Comparison of ENCODE assay signal across 9 cellular contexts in the genomic region with DNA sequence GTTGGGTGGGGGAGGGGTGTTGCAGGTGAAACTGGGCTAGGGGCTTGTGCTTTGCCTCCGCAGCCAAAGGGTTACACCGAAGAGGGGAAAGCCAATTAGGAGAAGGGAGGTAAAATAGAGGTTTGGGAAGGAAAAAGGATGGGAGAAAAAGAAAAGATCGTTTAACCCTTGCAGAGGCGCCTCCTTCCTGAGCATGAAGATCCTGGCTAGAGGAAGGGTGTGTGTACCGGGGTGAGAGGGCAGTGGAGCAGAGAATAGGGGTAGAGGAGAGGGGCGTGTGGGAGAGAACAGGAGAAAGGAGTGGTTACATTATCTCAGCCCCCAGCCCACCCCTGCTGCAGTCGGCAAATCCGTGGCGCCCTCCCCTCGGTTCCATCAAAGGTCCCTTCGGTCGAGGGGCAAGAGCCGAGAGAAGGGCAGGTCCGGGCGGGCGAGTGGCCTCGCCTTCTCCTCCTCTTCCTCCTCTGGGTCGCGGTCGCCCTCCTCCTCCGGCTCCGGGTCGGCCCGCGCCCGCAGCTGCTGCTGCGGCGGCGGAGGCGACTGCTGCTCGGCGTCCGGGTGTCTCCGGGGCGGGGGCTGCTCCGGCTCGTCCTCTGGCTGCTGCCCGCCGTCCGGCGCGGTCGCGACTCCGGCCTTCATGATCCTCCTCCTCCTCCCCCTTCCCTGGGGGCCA. TPM values are rescaled to one million over a fixed set of nuclear protein-coding genes. Genes with fewer than 3 reads are reported as not detected.
A peak's percentile ranks its signal among the peaks of the same experiment; 100 is the strongest.
DNase-seq lines count a peak whose midpoint lies in the region; ATAC-seq and TF ChIP-seq lines count a peak whose summit lies in the region.
"Had no signal": no experiment of that assay in that cellular context is flagged by ENCODE, and none has a peak within 500 bp of the region (broad histone marks: within the 10 kb centered on the region; RNA-seq: fewer than 3 reads in every experiment).

No MANE protein-coding gene starts in this region.

- peaks cover 22% of the 10 kb centered on the region for H3K4me1 ChIP-seq in neural progenitor cell

- peak overlapping the region; percentile 65 for H3K4me3 ChIP-seq in neural progenitor cell

- H3K27me3 Mint-ChIP-seq in endothelial cell (ENCODE audit: unreplicated experiment), result peaks cover 15% of the 10 kb centered on the region
- H3K27me3 Mint-ChIP-seq in neural progenitor cell (ENCODE audit: insufficient read depth, low read depth), result peaks cover 30% of the 10 kb centered on the region

- H3K4me2 ChIP-seq in neural progenitor cell, result peak overlapping the region; percentile 95

- H3K27ac ChIP-seq in neural progenitor cell, result no peak overlapping the region
- H3K27ac ChIP-seq: tibial artery had no signal

- no peaks in the 10 kb centered on the region for H3K79me2 ChIP-seq in neural progenitor cell (ENCODE audit: low read depth)

- no peak overlapping the region for H3K27ac Mint-ChIP-seq in endothelial cell (ENCODE audit: unreplicated experiment)
- no peak overlapping the region for H3K27ac Mint-ChIP-seq in neural progenitor cell

- H3K4me3 Mint-ChIP-seq in endothelial cell (ENCODE audit: unreplicated experiment), result peak overlapping the region; percentile 82
- H3K4me3 Mint-ChIP-seq in neural progenitor cell, result peak overlapping the region; percentile 81

- peaks cover 25% of the 10 kb centered on the region for H3F3A ChIP-seq in neural progenitor cell (ENCODE audit: low read depth)

- H3K4me1 Mint-ChIP-seq in endothelial cell (ENCODE audit: unreplicated experiment), result peaks cover 17% of the 10 kb centered on the region
- H3K4me1 Mint-ChIP-seq in neural progenitor cell, result peaks cover 21% of the 10 kb centered on the region

- peaks cover 3% of the 10 kb centered on the region for H3K36me3 Mint-ChIP-seq in endothelial cell (ENCODE audit: low read depth, unreplicated experiment)
- H3K36me3 Mint-ChIP-seq in neural progenitor cell, result no peaks in the 10 kb centered on the region

- no peaks in the 10 kb centered on the region for H3K9me3 ChIP-seq in neural progenitor cell (ENCODE audit: low read depth)
- H3K9me3 ChIP-seq: tibial artery had no signal

- H3K27me3 ChIP-seq in neural progenitor cell, result peaks cover 73% of the 10 kb centered on the region

- no peak for TF ChIP-seq CTCF in endothelial cell (IDR thresholded peaks at IDR 0.05; ENCODE audit: unreplicated experiment)
- TF ChIP-seq CTCF in neural progenitor cell (IDR thresholded peaks at IDR 0.05), result no peak

- H3K9me3 Mint-ChIP-seq in endothelial cell (ENCODE audit: unreplicated experiment) (no peaks in the 10 kb centered on the region), neural progenitor cell (peaks cover 2% of the 10 kb centered on the region)

- no peak for ATAC-seq in GM18511 (IDR thresholded peaks at IDR 0.05; ENCODE audit: unreplicated experiment)

- peaks cover 4% of the 10 kb centered on the region for H4K20me1 ChIP-seq in neural progenitor cell (ENCODE audit: low read depth)

- H2AFZ ChIP-seq in neural progenitor cell (replicated peaks), result peak overlapping the region; percentile 61

- DNase-seq in Daoy (ENCODE audit: low read depth) (peak; percentile 22), NCI-H2227 (lab: John Stamatoyannopoulos, UW; ENCODE audit: unreplicated experiment) (peak; percentile 33), endothelial cell (ENCODE audit: low spot score) (peak; percentile 34), neural progenitor cell (ENCODE audit: low spot score) (peak; percentile 70), NCI-H226 (no peak), SKM-1 treated with dmso at 0.1 percent for 144 hours (lab: John Stamatoyannopoulos, UW; ENCODE audit: unreplicated experiment) (no peak)
- no peak for DNase-seq in stimulated activated CD4-positive, alpha-beta T cell treated with anti-CD3 and anti-CD28 coated beads, Interleukin-2, amount 100 ng/mL, for 48 hours
- DNase-seq: tibial artery had no signal

- H3K36me3 ChIP-seq in neural progenitor cell, result no peaks in the 10 kb centered on the region
- H3K36me3 ChIP-seq: tibial artery had no signal

- no peak overlapping the region for H3K9ac ChIP-seq in neural progenitor cell

RNA-seq across cellular contexts. Expression of a gene that starts 1.2 kb away (rescaled TPM):
- 4.1 and 4.8 TPM in 2 replicates for total RNA-seq in Daoy (2014; rRNA removed; shearing (Covaris generic))
- 0.46 TPM for total RNA-seq in endothelial cell (ENCODE audit: unreplicated experiment)
- 0.26 and 0.46 TPM in 2 replicates for total RNA-seq in neural progenitor cell (ENCODE audit: low replicate concordance)

RNA-seq across cellular contexts. Expression of a gene that starts 41.2 kb away (rescaled TPM):
- total RNA-seq in Daoy (2014; rRNA removed; shearing (Covaris generic)), result 3.2 and 3.8 TPM in 2 replicates
- 39.1 TPM for total RNA-seq in endothelial cell (ENCODE audit: unreplicated experiment)
- total RNA-seq in neural progenitor cell (ENCODE audit: low replicate concordance), result 21.9 and 30.3 TPM in 2 replicates

Comparison
In these comparisons a context has a peak if more than half of its experiments do, and no peak if none do; other contexts are left out.
1. DNase-seq: peak in Daoy (single experiment), NCI-H2227 (single experiment), endothelial cell (single experiment) and neural progenitor cell (single experiment); none in stimulated activated CD4-positive, alpha-beta T cell treated with anti-CD3 and anti-CD28 coated beads, Interleukin-2, amount 100 ng/mL, for 48 hours (0 of 2), NCI-H226 (single experiment) and SKM-1 treated with dmso at 0.1 percent for 144 hours (single experiment).